Comparison of ENCODE assay signal across 10 cellular contexts in genomic region chr11:65585396-65586246, GRCh38. TPM values are rescaled to one million over a fixed set of nuclear protein-coding genes. Genes with fewer than 3 reads are reported as not detected.
DNase-seq lines count a peak whose midpoint lies in the region; ATAC-seq, FAIRE-seq and TF ChIP-seq lines count a peak whose summit lies in the region.
"Had no signal": no experiment of that assay in that cellular context is flagged by ENCODE, and none has a peak within 500 bp of the region (broad histone marks: within the 10 kb centered on the region; RNA-seq: fewer than 3 reads in every experiment).

No MANE protein-coding gene starts in this region.

- TF ChIP-seq EP300 in H1 (IDR thresholded peaks at IDR 0.05; ENCODE audit: borderline replicate concordance in 1 of 2, low read depth in 2 of 2, low read length in 2 of 2): no peak

- TF ChIP-seq RAD21 in H1 (IDR thresholded peaks at IDR 0.05 in 1 of 2, conservative IDR thresholded peaks at IDR 0.05 in 1 of 2; ENCODE audit: low read depth in 2 of 2, low read length in 2 of 2): no peak

- peaks cover 20 to 52% (median 44%) of the 10 kb centered on the region in 4 experiments for H3K27me3 ChIP-seq in H1 (replicated peaks in 1 of 4; ENCODE audit: control insufficient read depth in 3 of 4, extremely low read depth in 1 of 4, insufficient read depth in 3 of 4, low read length in 3 of 4)

- no peak overlapping the region for H2BK120ac ChIP-seq in H1 (replicated peaks; ENCODE audit: low read depth, low read length)

- H3K4me2 ChIP-seq in H1 (ENCODE audit: insufficient read depth in 1 of 2, low read depth in 2 of 2, low read length in 2 of 2): peak overlapping the region; percentile 54 to 85

- no peak overlapping the region for H3K23ac ChIP-seq in H1 (ENCODE audit: insufficient read length)

- H3K79me2 ChIP-seq in H1 (ENCODE audit: control insufficient read depth in 1 of 2, insufficient read depth in 2 of 2, low read length in 2 of 2): no peaks in the 10 kb centered on the region

- H3K4me1 Mint-ChIP-seq in activated T-cell treated with anti-CD3 and anti-CD28 coated beads, Interleukin-2, amount 50 U/mL, for 24 hours (ENCODE audit: low read depth): peaks cover 45% of the 10 kb centered on the region
- H3K4me1 Mint-ChIP-seq in stimulated activated effector memory CD8-positive, alpha-beta T cell treated with anti-CD3 and anti-CD28 coated beads, Interleukin-12 subunit alpha, Interleukin-12 subunit beta, amount 100 ng/mL, for 72 hours: peaks cover 85% of the 10 kb centered on the region

- H2BK12ac ChIP-seq in H1 (ENCODE audit: low read depth, low read length): no peak overlapping the region

- H3K4me3 ChIP-seq in H1 (ENCODE audit: extremely low read depth in 1 of 4, insufficient read depth in 2 of 4, low read depth in 3 of 4, low read length in 4 of 4): peak overlapping the region in 2 of 4 experiments; percentile 31 to 55; a peak in 4 of 8 replicates

- no peak overlapping the region for H3K4ac ChIP-seq in H1 (replicated peaks; ENCODE audit: insufficient read length, low read depth, low read length)

- no peaks in the 10 kb centered on the region for H3K9me3 ChIP-seq in H1 (ENCODE audit: insufficient read depth in 2 of 2, low read depth in 1 of 2, low read length in 1 of 2)

- no peak for FAIRE-seq in H1 (lab: Jason Lieb, UNC)

- no peak overlapping the region for H3K27ac ChIP-seq in H1 (ENCODE audit: low read depth, low read length)

- TF ChIP-seq POLR2A in H1 (IDR thresholded peaks at IDR 0.05; ENCODE audit: control extremely low read depth in 1 of 2, low read depth in 2 of 2, low read length in 2 of 2): no peak

- H2AFZ ChIP-seq in H1 (ENCODE audit: low read length): no peak overlapping the region

- POLR2A ChIA-PET in H1 (lab: Charles Lee; ENCODE audit: partially characterized antibody): interaction anchor here (0.6 to 4.4 kb wide), 10 partner anchors 9 to 87 kb away, joined by 3 to 36 read pairs (median 4); partner anchors contain the start of genes EHBP1L1, FAM89B, KCNK7 and MALAT1

- no peak for ATAC-seq in stimulated activated effector memory CD8-positive, alpha-beta T cell treated with anti-CD3 and anti-CD28 coated beads, Interleukin-12 subunit alpha, Interleukin-12 subunit beta, amount 100 ng/mL, for 72 hours
- no peak for ATAC-seq in HG02973 (IDR thresholded peaks at IDR 0.05; ENCODE audit: unreplicated experiment)
- ATAC-seq in GM19455 (IDR thresholded peaks at IDR 0.05; ENCODE audit: unreplicated experiment): no peak

- peaks cover 0 to 2% of the 10 kb centered on the region in 2 experiments for H4K20me1 ChIP-seq in H1 (replicated peaks in 1 of 2; ENCODE audit: control insufficient read depth in 1 of 2, insufficient read depth in 2 of 2, low read length in 2 of 2)

- peak overlapping the region; percentile 77 for H3K27ac Mint-ChIP-seq in activated T-cell treated with anti-CD3 and anti-CD28 coated beads, Interleukin-2, amount 50 U/mL, for 24 hours
- H3K27ac Mint-ChIP-seq in stimulated activated effector memory CD8-positive, alpha-beta T cell treated with anti-CD3 and anti-CD28 coated beads, Interleukin-12 subunit alpha, Interleukin-12 subunit beta, amount 100 ng/mL, for 72 hours: peak overlapping the region; percentile 96

- CTCF ChIA-PET in H1 (lab: Charles Lee; ENCODE audit: partially characterized antibody): interaction anchor here (0.6 to 14.5 kb wide), 17 partner anchors 7 to 697 kb away, joined by 3 to 227 read pairs (median 5); partner anchors contain the start of genes EHBP1L1, FAM89B, KCNK7 and ZNRD2

- H2BK20ac ChIP-seq in H1 (ENCODE audit: low read length): no peak overlapping the region; the same call in 1 of the 2 replicates

- H3K23me2 ChIP-seq in H1 (ENCODE audit: low read depth, low read length): peaks cover 3% of the 10 kb centered on the region; the same call in 1 of the 2 replicates

- H3K56ac ChIP-seq in H1 (replicated peaks; ENCODE audit: insufficient read length, low read depth, low read length): no peak overlapping the region

- H3K79me1 ChIP-seq in H1 (ENCODE audit: low read depth, low read length): no peaks in the 10 kb centered on the region

- H3K36me3 Mint-ChIP-seq in activated T-cell treated with anti-CD3 and anti-CD28 coated beads, Interleukin-2, amount 50 U/mL, for 24 hours (ENCODE audit: low read depth): peaks cover 89% of the 10 kb centered on the region
- peaks cover 94% of the 10 kb centered on the region for H3K36me3 Mint-ChIP-seq in stimulated activated effector memory CD8-positive, alpha-beta T cell treated with anti-CD3 and anti-CD28 coated beads, Interleukin-12 subunit alpha, Interleukin-12 subunit beta, amount 100 ng/mL, for 72 hours

- peaks cover 0 to 22% (median 6%) of the 10 kb centered on the region in 4 experiments; a peak in 6 of 7 replicates for H3K4me1 ChIP-seq in H1 (replicated peaks in 1 of 4; ENCODE audit: control insufficient read depth in 3 of 4, insufficient read depth in 4 of 4, low read length in 3 of 4)

- H2AK5ac ChIP-seq in H1 (ENCODE audit: low read depth, low read length): 0 out of 2 replicates have a peak overlapping the region, but pooled peaks have one; percentile 65

- no peaks in the 10 kb centered on the region for H3K36me3 ChIP-seq in H1 (ENCODE audit: control insufficient read depth in 2 of 4, insufficient read depth in 4 of 4, low read length in 3 of 4)

- H3K18ac ChIP-seq in H1 (ENCODE audit: extremely low read depth, low read length): no peak overlapping the region; the same call in 1 of the 2 replicates

- H3K27me3 Mint-ChIP-seq in activated T-cell treated with anti-CD3 and anti-CD28 coated beads, Interleukin-2, amount 50 U/mL, for 24 hours: no peaks in the 10 kb centered on the region

- no peak overlapping the region for H4K8ac ChIP-seq in H1 (ENCODE audit: extremely low read depth, insufficient read depth, low read length)

- no peak overlapping the region for H4K5ac ChIP-seq in H1 (ENCODE audit: insufficient read length, low read depth, low read length)

- H4K91ac ChIP-seq in H1 (replicated peaks; ENCODE audit: insufficient read length, low read length): no peak overlapping the region

- H3K9me3 Mint-ChIP-seq in activated T-cell treated with anti-CD3 and anti-CD28 coated beads, Interleukin-2, amount 50 U/mL, for 24 hours: no peaks in the 10 kb centered on the region
- no peaks in the 10 kb centered on the region for H3K9me3 Mint-ChIP-seq in stimulated activated effector memory CD8-positive, alpha-beta T cell treated with anti-CD3 and anti-CD28 coated beads, Interleukin-12 subunit alpha, Interleukin-12 subunit beta, amount 100 ng/mL, for 72 hours

- no peak for TF ChIP-seq CTCF in H1 (IDR thresholded peaks at IDR 0.05; ENCODE audit: control extremely low read depth in 1 of 3, insufficient read depth in 1 of 3, low read depth in 1 of 3, low read length in 3 of 3)

- no peak overlapping the region for H2BK5ac ChIP-seq in H1 (ENCODE audit: low read depth, low read length)

- no peak overlapping the region for H3K9ac ChIP-seq in H1 (replicated peaks in 1 of 4; ENCODE audit: extremely low read depth in 1 of 4, low read depth in 3 of 4, low read length in 3 of 4)

- WGBS in H1 (ENCODE audit: extremely low coverage in 1 of 2, insufficient coverage in 1 of 2, insufficient read length in 1 of 2, insufficient replicate concordance in 2 of 2, low coverage in 1 of 2, low lambda C conversion rate in 2 of 2, missing lambda C conversion rate in 1 of 2), 2 experiments: 58% methylated on average over 36 of the region's 51 CpGs; no CpG with 5 or more reads in 1 of the 2 experiments

- H2BK15ac ChIP-seq in H1 (ENCODE audit: low read length): peak overlapping the region; percentile 97

- H3K4me3 Mint-ChIP-seq in activated T-cell treated with anti-CD3 and anti-CD28 coated beads, Interleukin-2, amount 50 U/mL, for 24 hours: no peak overlapping the region
- peak overlapping the region; percentile 80 for H3K4me3 Mint-ChIP-seq in stimulated activated effector memory CD8-positive, alpha-beta T cell treated with anti-CD3 and anti-CD28 coated beads, Interleukin-12 subunit alpha, Interleukin-12 subunit beta, amount 100 ng/mL, for 72 hours

- no peak overlapping the region for H3K14ac ChIP-seq in H1 (ENCODE audit: insufficient read length)

- DNase-seq in activated T-cell treated with anti-CD3 and anti-CD28 coated beads, Interleukin-2, amount 50 U/mL, for 24 hours: no peak
- no peak for DNase-seq in activated T-cell treated with anti-CD3 and anti-CD28 coated beads, Interleukin-2, amount 50 U/mL, for 48 hours
- DNase-seq in NCI-H345 treated with DMSO at 0.1 percent for 48 hours (lab: John Stamatoyannopoulos, UW; ENCODE audit: unreplicated experiment) (peak; percentile 35), H1 (ENCODE audit: low read depth in 1 of 2, low spot score in 2 of 2) (no peak), SHP77 (lab: John Stamatoyannopoulos, UW) (no peak)
- no peak for DNase-seq in stimulated activated effector memory CD8-positive, alpha-beta T cell treated with anti-CD3 and anti-CD28 coated beads, Interleukin-12 subunit alpha, Interleukin-12 subunit beta, amount 100 ng/mL, for 72 hours (ENCODE audit: low spot score in 2 of 2)
- DNase-seq: Kasumi-1, NCI-H2081 treated with DMSO at 0.1 percent for 48 hours had no signal

RNA-seq across cellular contexts. Expression of gene EHBP1L1, which starts 9.8 kb away (rescaled TPM):
- total RNA-seq in H1 (2021; fragmentation: NEBNext Ultra II Directional; extraction: Animal tissue kit (Norgen Biotek cat#: 25700)): 6.6 and 7.9 TPM in 2 replicates
- 4.3 and 6.2 TPM in 2 replicates for polyA plus RNA-seq in H1 (2011; rRNA removed)
- 7.3 TPM for polyA plus RNA-seq in H1 (2011; cell fraction: cytosol; rRNA removed)
- polyA plus RNA-seq in H1 (2011; cell fraction: nucleus; rRNA removed): 21.8 TPM
- polyA plus RNA-seq in H1 (2012, experiment 1 of 2): 4.6 to 6.7 TPM (median 5.1 TPM) in 4 replicates
- 1.2 TPM for polyA plus RNA-seq in H1 (2012, experiment 2 of 2)
- 6.2 TPM for polyA plus RNA-seq in H1 (2013, experiment 1 of 2)
- polyA plus RNA-seq in H1 (2013, experiment 2 of 2): 5.6 TPM
- 1.8 and 1.9 TPM in 2 replicates for polyA minus RNA-seq in H1 (2011; rRNA and poly(A)+ RNA removed)
- 3.4 TPM for polyA minus RNA-seq in H1 (2011; cell fraction: cytosol; rRNA and poly(A)+ RNA removed)
- polyA minus RNA-seq in H1 (2011; cell fraction: nucleus; rRNA and poly(A)+ RNA removed): 3.8 TPM

RNA-seq across cellular contexts. Expression of gene KCNK7, which starts 10.0 kb away (rescaled TPM):
- 0.42 and 1.0 TPM in 2 replicates for total RNA-seq in H1 (2021; fragmentation: NEBNext Ultra II Directional; extraction: Animal tissue kit (Norgen Biotek cat#: 25700))
- 0.74 and 1.4 TPM in 2 replicates for polyA plus RNA-seq in H1 (2011; rRNA removed)
- polyA plus RNA-seq in H1 (2011; cell fraction: cytosol; rRNA removed): 0.71 TPM
- polyA plus RNA-seq in H1 (2011; cell fraction: nucleus; rRNA removed): 1.4 TPM
- 0.32 to 1.1 TPM (median 0.65 TPM) in 3 of 4 replicates, not detected in the other for polyA plus RNA-seq in H1 (2012, experiment 1 of 2)
- polyA plus RNA-seq in H1 (2012, experiment 2 of 2): not detected
- 0.18 TPM for polyA plus RNA-seq in H1 (2013, experiment 1 of 2)
- 0.24 TPM for polyA plus RNA-seq in H1 (2013, experiment 2 of 2)
- 0.19 and 0.71 TPM in 2 replicates for polyA minus RNA-seq in H1 (2011; rRNA and poly(A)+ RNA removed)
- polyA minus RNA-seq in H1 (2011; cell fraction: cytosol; rRNA and poly(A)+ RNA removed): not detected
- 1.1 TPM for polyA minus RNA-seq in H1 (2011; cell fraction: nucleus; rRNA and poly(A)+ RNA removed)

RNA-seq across cellular contexts. Expression of gene FAM89B, which starts 13.3 kb away (rescaled TPM):
- 15.8 and 17.6 TPM in 2 replicates for total RNA-seq in H1 (2021; fragmentation: NEBNext Ultra II Directional; extraction: Animal tissue kit (Norgen Biotek cat#: 25700))
- 32.4 and 39.2 TPM in 2 replicates for polyA plus RNA-seq in H1 (2011; rRNA removed)
- 21.2 TPM for polyA plus RNA-seq in H1 (2011; cell fraction: cytosol; rRNA removed)
- 30.1 TPM for polyA plus RNA-seq in H1 (2011; cell fraction: nucleus; rRNA removed)
- 11.0 to 14.3 TPM (median 11.7 TPM) in 4 replicates for polyA plus RNA-seq in H1 (2012, experiment 1 of 2)
- 14.5 TPM for polyA plus RNA-seq in H1 (2012, experiment 2 of 2)
- polyA plus RNA-seq in H1 (2013, experiment 1 of 2): 16.9 TPM
- polyA plus RNA-seq in H1 (2013, experiment 2 of 2): 17.1 TPM
- 5.8 and 6.0 TPM in 2 replicates for polyA minus RNA-seq in H1 (2011; rRNA and poly(A)+ RNA removed)
- 6.2 TPM for polyA minus RNA-seq in H1 (2011; cell fraction: cytosol; rRNA and poly(A)+ RNA removed)
- 17.7 TPM for polyA minus RNA-seq in H1 (2011; cell fraction: nucleus; rRNA and poly(A)+ RNA removed)

RNA-seq across cellular contexts. Expression of gene ZNRD2, which starts 15.3 kb away (rescaled TPM):
- total RNA-seq in H1 (2021; fragmentation: NEBNext Ultra II Directional; extraction: Animal tissue kit (Norgen Biotek cat#: 25700)): 53.4 and 56.1 TPM in 2 replicates
- 125 and 148 TPM in 2 replicates for polyA plus RNA-seq in H1 (2011; rRNA removed)
- polyA plus RNA-seq in H1 (2011; cell fraction: cytosol; rRNA removed): 91.1 TPM
- 91.2 TPM for polyA plus RNA-seq in H1 (2011; cell fraction: nucleus; rRNA removed)
- polyA plus RNA-seq in H1 (2012, experiment 1 of 2): 84.9 to 91.1 TPM (median 88.1 TPM) in 4 replicates
- polyA plus RNA-seq in H1 (2012, experiment 2 of 2): 128 TPM
- 85.3 TPM for polyA plus RNA-seq in H1 (2013, experiment 1 of 2)
- polyA plus RNA-seq in H1 (2013, experiment 2 of 2): 89.8 TPM
- 11.7 and 17.5 TPM in 2 replicates for polyA minus RNA-seq in H1 (2011; rRNA and poly(A)+ RNA removed)
- polyA minus RNA-seq in H1 (2011; cell fraction: cytosol; rRNA and poly(A)+ RNA removed): 25.8 TPM
- polyA minus RNA-seq in H1 (2011; cell fraction: nucleus; rRNA and poly(A)+ RNA removed): 52.9 TPM

RNA-seq across cellular contexts. Expression of gene LTBP3, which starts 27.5 kb away (rescaled TPM):
- 12.8 and 15.3 TPM in 2 replicates for total RNA-seq in H1 (2021; fragmentation: NEBNext Ultra II Directional; extraction: Animal tissue kit (Norgen Biotek cat#: 25700))
- 17.8 and 25.2 TPM in 2 replicates for polyA plus RNA-seq in H1 (2011; rRNA removed)
- polyA plus RNA-seq in H1 (2011; cell fraction: cytosol; rRNA removed): 16.0 TPM
- polyA plus RNA-seq in H1 (2011; cell fraction: nucleus; rRNA removed): 71.4 TPM
- 7.7 to 16.8 TPM (median 14.8 TPM) in 4 replicates for polyA plus RNA-seq in H1 (2012, experiment 1 of 2)
- polyA plus RNA-seq in H1 (2012, experiment 2 of 2): 7.9 TPM
- 19.0 TPM for polyA plus RNA-seq in H1 (2013, experiment 1 of 2)
- 16.9 TPM for polyA plus RNA-seq in H1 (2013, experiment 2 of 2)
- 2.7 and 4.8 TPM in 2 replicates for polyA minus RNA-seq in H1 (2011; rRNA and poly(A)+ RNA removed)
- 10.1 TPM for polyA minus RNA-seq in H1 (2011; cell fraction: cytosol; rRNA and poly(A)+ RNA removed)
- polyA minus RNA-seq in H1 (2011; cell fraction: nucleus; rRNA and poly(A)+ RNA removed): 15.4 TPM
